In genomic region chr19:45405435-45406164, GRCh38 we compare ENCODE assay signal across 8 cellular contexts. TPM values are rescaled to one million over a fixed set of nuclear protein-coding genes. Genes with fewer than 3 reads are reported as not detected.
DNase-seq lines count a peak whose midpoint lies in the region; ATAC-seq, FAIRE-seq and TF ChIP-seq lines count a peak whose summit lies in the region.

No MANE protein-coding gene starts in this region.

- H3K36me3 Mint-ChIP-seq in WTC11: peaks cover 14% of the 10 kb centered on the region

- POLR2A ChIA-PET in WTC11 (lab: Charles Lee): interaction anchor here (0.9 to 1.4 kb wide), 5 partner anchors 9 to 314 kb away, joined by 3 to 4 read pairs (median 3); partner anchors contain the start of gene FOSB

- TF ChIP-seq CTCF in WTC11 (IDR thresholded peaks at IDR 0.05) (no peak), bronchial epithelial cell (IDR thresholded peaks at IDR 0.05; ENCODE audit: insufficient read depth, low read length, severe bottlenecking) (no peak)

- H3K36me3 ChIP-seq in bronchial epithelial cell (ENCODE audit: control insufficient read depth, insufficient read depth, low read length): peaks cover 9% of the 10 kb centered on the region

- H3K4me3 Mint-ChIP-seq in WTC11: peak overlapping the region; percentile 96

- no peaks in the 10 kb centered on the region for H3K27me3 ChIP-seq in bronchial epithelial cell (ENCODE audit: control insufficient read depth, insufficient read depth, low read length)

- peak; percentile 89 for DNase-seq in ACHN
- DNase-seq in NCI-H2171 treated with DMSO at 0.1 percent for 48 hours (lab: John Stamatoyannopoulos, UW): peak; percentile 91
- DNase-seq in WTC11 (ENCODE audit: low spot score): peak; percentile 93
- peak; percentile 88 for DNase-seq in bronchial epithelial cell (ENCODE audit: low read depth)
- peak; percentile 90 for DNase-seq in iris pigment epithelial cell (ENCODE audit: low read depth)
- DNase-seq in stimulated activated CD4-positive, alpha-beta T cell treated with anti-CD3 and anti-CD28 coated beads, Interleukin-12 subunit alpha, Interleukin-12 subunit beta, amount 100 ng/mL, for 24 hours (ENCODE audit: low read depth in 2 of 2): peak; percentile 66 to 78

- peak overlapping the region; percentile 99 for H3K27ac Mint-ChIP-seq in WTC11

- CTCF ChIA-PET in WTC11 (lab: Charles Lee): interaction anchor here (0.7 to 5.9 kb wide), 19 partner anchors 9 to 236 kb away, joined by 3 to 67 read pairs (median 5); partner anchors contain the start of genes ERCC1 and FOSB

- no peaks in the 10 kb centered on the region for H3K9me3 Mint-ChIP-seq in WTC11

- H3K4me3 ChIP-seq in bronchial epithelial cell (ENCODE audit: low read depth, low read length): peak overlapping the region; percentile 81

- peak; percentile 33 for ATAC-seq in GM18861 (IDR thresholded peaks at IDR 0.05; ENCODE audit: unreplicated experiment)
- ATAC-seq in HG03066 (IDR thresholded peaks at IDR 0.05; ENCODE audit: low read depth, unreplicated experiment): peak; percentile 39
- peak; percentile 32 for ATAC-seq in WTC11

- peaks cover 23% of the 10 kb centered on the region for H3K4me1 Mint-ChIP-seq in WTC11

- in situ Hi-C loops in ACHN (cut with HindIII; ENCODE audit: low pct_ligation_motif_present, low pct_unique_long_range_greater_than_20kb, low sequenced_read_pairs): no loop called here

- peak; percentile 36 for FAIRE-seq in bronchial epithelial cell (lab: Jason Lieb, UNC)

- H3K27me3 Mint-ChIP-seq in WTC11 (ENCODE audit: low read depth): peaks cover 7% of the 10 kb centered on the region; the same call in 1 of the 2 replicates

TF ChIP-seq in WTC11, 78 proteins besides CTCF, POLR2A, EP300 and RAD21:
- TF ChIP-seq NFE2L1 (CRISPR knock-in tag; IDR thresholded peaks at IDR 0.05) (0 out of 2 replicates have a peak, but pooled peaks have one; percentile 45), AR (CRISPR knock-in tag; IDR thresholded peaks at IDR 0.05) (peak; percentile 25; the same call in 1 of the 2 replicates), MAX (CRISPR knock-in tag; IDR thresholded peaks at IDR 0.05) (peak; percentile 24), USF1 (CRISPR knock-in tag; IDR thresholded peaks at IDR 0.05) (0 out of 2 replicates have a peak, but pooled peaks have one; percentile 15), NR2C2 (CRISPR knock-in tag; IDR thresholded peaks at IDR 0.05) (no peak), ZNF671 (CRISPR knock-in tag; IDR thresholded peaks at IDR 0.05) (0 out of 2 replicates have a peak, but pooled peaks have one; percentile 17), E2F4 (CRISPR knock-in tag; IDR thresholded peaks at IDR 0.05; ENCODE audit: borderline replicate concordance, low read depth) (0 out of 2 replicates have a peak, but pooled peaks have one; percentile 53), FOXK1 (CRISPR knock-in tag; IDR thresholded peaks at IDR 0.05) (peak; percentile 52; the same call in 1 of the 2 replicates), EMX1 (CRISPR knock-in tag; IDR thresholded peaks at IDR 0.05) (no peak), MXD4 (CRISPR knock-in tag; IDR thresholded peaks at IDR 0.05; ENCODE audit: borderline replicate concordance) (no peak), FOXP1 (CRISPR knock-in tag; IDR thresholded peaks at IDR 0.05; ENCODE audit: borderline replicate concordance) (no peak)
- TF ChIP-seq, protein P1, sequence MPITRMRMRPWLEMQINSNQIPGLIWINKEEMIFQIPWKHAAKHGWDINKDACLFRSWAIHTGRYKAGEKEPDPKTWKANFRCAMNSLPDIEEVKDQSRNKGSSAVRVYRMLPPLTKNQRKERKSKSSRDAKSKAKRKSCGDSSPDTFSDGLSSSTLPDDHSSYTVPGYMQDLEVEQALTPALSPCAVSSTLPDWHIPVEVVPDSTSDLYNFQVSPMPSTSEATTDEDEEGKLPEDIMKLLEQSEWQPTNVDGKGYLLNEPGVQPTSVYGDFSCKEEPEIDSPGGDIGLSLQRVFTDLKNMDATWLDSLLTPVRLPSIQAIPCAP (CRISPR knock-in tag; IDR thresholded peaks at IDR 0.05): no peak

RNA-seq across cellular contexts. Expression of gene PPP1R13L, which starts 0.7 kb away (rescaled TPM):
- total RNA-seq in WTC11 (2021): 27.5 to 38.1 TPM (median 35.2 TPM) in 3 replicates
- 16.6 and 31.2 TPM in 2 replicates for total RNA-seq in bronchial epithelial cell

RNA-seq across cellular contexts. Expression of gene POLR1G, which starts 0.8 kb away (rescaled TPM):
- 33.5 to 38.1 TPM (median 34.8 TPM) in 3 replicates for total RNA-seq in WTC11 (2021)
- total RNA-seq in bronchial epithelial cell: 8.8 and 16.8 TPM in 2 replicates

RNA-seq across cellular contexts. Expression of gene ERCC1, which starts 18.1 kb away (rescaled TPM):
- total RNA-seq in WTC11 (2021) (43.7 to 60.6 TPM (median 60.1 TPM) in 3 replicates), bronchial epithelial cell (65.0 and 78.5 TPM in 2 replicates)

RNA-seq across cellular contexts. Expression of gene ERCC2, which starts 35.2 kb away (rescaled TPM):
- 102 to 113 TPM (median 109 TPM) in 3 replicates for total RNA-seq in WTC11 (2021)
- 3.9 and 4.6 TPM in 2 replicates for total RNA-seq in bronchial epithelial cell

Comparison
In these comparisons a context has a peak if more than half of its experiments do, and no peak if none do; other contexts are left out.
1. Peak in every context shown above with its lines: DNase-seq, ATAC-seq and H3K4me3 ChIP-seq.